Comparison of ENCODE assay signal across 9 cellular contexts in genomic region chr3:42123012-42123581, GRCh38. TPM values are rescaled to one million over a fixed set of nuclear protein-coding genes. Genes with fewer than 3 reads are reported as not detected.
DNase-seq lines count a peak whose midpoint lies in the region; ATAC-seq and TF ChIP-seq lines count a peak whose summit lies in the region.
"Had no signal": no experiment of that assay in that cellular context is flagged by ENCODE, and none has a peak within 500 bp of the region (broad histone marks: within the 10 kb centered on the region; RNA-seq: fewer than 3 reads in every experiment).

No MANE protein-coding gene starts in this region.

- H3K27me3 ChIP-seq in sigmoid colon (no peaks in the 10 kb centered on the region), body of pancreas (no peaks in the 10 kb centered on the region)

- peak overlapping the region; percentile 42 for H3K27ac ChIP-seq in cingulate gyrus (ENCODE audit: low read depth, low read length)
- H3K27ac ChIP-seq in sigmoid colon, result no peak overlapping the region
- peak overlapping the region in 1 of 4 donors; percentile 29 for H3K27ac ChIP-seq in body of pancreas

- TF ChIP-seq CTCF in sigmoid colon (IDR thresholded peaks at IDR 0.05) (no peak), body of pancreas (IDR thresholded peaks at IDR 0.05) (no peak)

- H3K4me1 ChIP-seq in sigmoid colon (peaks cover 0 to 43% (median 30%) of the 10 kb centered on the region in 4 donors), body of pancreas (peaks cover 24% of the 10 kb centered on the region)

- H3K4me3 ChIP-seq in sigmoid colon (no peak overlapping the region), body of pancreas (no peak overlapping the region)

- H3K36me3 ChIP-seq in sigmoid colon, result peaks cover 0 to 26% (median 6%) of the 10 kb centered on the region in 4 donors
- H3K36me3 ChIP-seq in body of pancreas (replicated peaks in 1 of 2; ENCODE audit: insufficient read depth in 1 of 2, low read depth in 2 of 2), result no peaks in the 10 kb centered on the region

- no peak for TF ChIP-seq EP300 in sigmoid colon (IDR thresholded peaks at IDR 0.05)

- peak; percentile 60 for DNase-seq in sigmoid colon
- no peak for DNase-seq in SW480 (ENCODE audit: low spot score)
- no peak for DNase-seq in body of pancreas
- no peak for DNase-seq in GM19238 (ENCODE audit: insufficient read length, low spot score)
- DNase-seq: retina had no signal

- H3K9me3 ChIP-seq in sigmoid colon (no peaks in the 10 kb centered on the region), body of pancreas (no peaks in the 10 kb centered on the region)

- WGBS in sigmoid colon, 2 donors, result 53 to 57% methylated on average over 8 of the region's 8 CpGs
- 63 to 74% methylated on average over 8 of the region's 8 CpGs for WGBS in body of pancreas, 2 donors

- intact Hi-C loops in sigmoid colon (cut with DNase I), result no loop called here
- intact Hi-C loops in body of pancreas (cut with DNase I), result loop anchor here (10.0 kb wide), 1 partner anchor 72 kb away; no protein-coding TSS in a partner anchor

- ATAC-seq in GM18867 (IDR thresholded peaks at IDR 0.05; ENCODE audit: unreplicated experiment) (peak; percentile 52), HG03280 (IDR thresholded peaks at IDR 0.05; ENCODE audit: unreplicated experiment) (peak; percentile 39), body of pancreas (no peak), HG02840 (IDR thresholded peaks at IDR 0.05; ENCODE audit: low FRiP score, unreplicated experiment) (no peak)

- no peak for TF ChIP-seq POLR2A in sigmoid colon (IDR thresholded peaks at IDR 0.05)
- TF ChIP-seq POLR2A in body of pancreas (IDR thresholded peaks at IDR 0.05), result no peak

RNA-seq across cellular contexts. Expression of gene TRAK1, which starts 31.9 kb away (rescaled TPM):
- 10 to 100 TPM; 17.6 to 42.7 (median 27.2) TPM for total RNA-seq in sigmoid colon
- 10 to 100 TPM; 31.8 to 39.5 (median 37.9) TPM for polyA plus RNA-seq in sigmoid colon
- total RNA-seq in body of pancreas, result 10 to 100 TPM; 17.1 to 24.1 TPM

Comparison
In these comparisons a context has a peak if more than half of its experiments do, and no peak if none do; other contexts are left out.
1. ATAC-seq: peak in GM18867 (single experiment) and HG03280 (single experiment); none in body of pancreas (single experiment) and HG02840 (single experiment).